27 cellular contexts compared by ENCODE assay signal in the genomic region with DNA sequence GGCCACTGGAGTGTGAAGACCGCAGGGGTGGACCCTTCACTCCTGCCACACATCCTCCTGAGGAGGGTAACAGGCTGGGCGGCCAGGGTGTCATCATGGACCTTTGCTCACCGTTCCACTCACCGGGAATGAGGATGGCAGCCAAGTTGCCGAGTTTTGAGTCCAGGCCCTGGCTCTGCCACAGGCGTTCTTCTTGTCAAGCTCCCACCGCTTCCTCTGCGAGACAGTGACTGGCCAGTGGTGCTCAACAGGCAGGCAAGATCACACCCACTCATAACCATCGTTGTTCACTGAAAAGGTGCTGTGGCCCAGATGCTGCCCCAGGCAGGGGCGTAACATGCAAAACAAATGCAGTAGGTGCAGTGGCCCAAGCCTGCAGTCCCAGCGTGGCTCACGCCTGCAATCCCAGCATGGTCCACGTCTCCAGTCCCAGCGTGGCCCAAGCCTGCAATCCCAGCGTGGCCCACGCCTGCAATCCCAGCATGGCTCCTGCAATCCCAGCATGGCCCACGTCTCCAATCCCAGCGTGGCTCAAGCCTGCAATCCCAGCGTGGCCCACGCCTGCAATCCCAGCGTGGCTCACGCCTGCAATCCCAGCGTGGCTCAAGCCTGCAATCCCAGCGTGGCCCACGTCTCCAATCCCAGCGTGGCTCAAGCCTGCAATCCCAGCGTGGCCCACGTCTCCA. TPM values are rescaled to one million over a fixed set of nuclear protein-coding genes. Genes with fewer than 3 reads are reported as not detected.
"Had no signal": no experiment of that assay in that cellular context is flagged by ENCODE, and none has a peak within 500 bp of the region (broad histone marks: within the 10 kb centered on the region; RNA-seq: fewer than 3 reads in every experiment).

No MANE protein-coding gene starts in this region.

- H3K4me3 ChIP-seq: dorsolateral prefrontal cortex, gastrocnemius medialis, heart left ventricle, hepatocyte, left lung, ovary, psoas muscle, skin epidermis, spleen, thoracic aorta, tibial nerve, upper lobe of left lung, uterus had no signal

- H3K4me2 ChIP-seq: hepatocyte had no signal

- H3K4me1 ChIP-seq: gastrocnemius medialis, psoas muscle had no signal

- H3K4me1 Mint-ChIP-seq: endodermal cell had no signal

- H3K36me3 ChIP-seq: gastrocnemius medialis, heart left ventricle, left lung, ovary, spleen, thoracic aorta, tibial nerve, upper lobe of left lung, uterus had no signal

- H3K4me3 Mint-ChIP-seq: endodermal cell; naive thymus-derived CD4-positive, alpha-beta T cell; stimulated activated memory B cell treated with anti-CD40 and anti-IgM and Interleukin-4, amounts not matched to agents 10 μg/mL and 1 μg/mL and 100 μg/mL, for 72 hours; stimulated activated naive CD8-positive, alpha-beta T cell treated with anti-CD3 and anti-CD28 coated beads, Interleukin-15, Interleukin-2, amounts not matched to agents 100 ng/mL and 50 ng/mL, for 24 hours had no signal

- H3K27ac Mint-ChIP-seq: endodermal cell; naive thymus-derived CD4-positive, alpha-beta T cell; stimulated activated memory B cell treated with anti-CD40 and anti-IgM and Interleukin-4, amounts not matched to agents 10 μg/mL and 1 μg/mL and 100 μg/mL, for 72 hours; stimulated activated naive CD8-positive, alpha-beta T cell treated with anti-CD3 and anti-CD28 coated beads, Interleukin-15, Interleukin-2, amounts not matched to agents 100 ng/mL and 50 ng/mL, for 24 hours had no signal

- H3K9me3 Mint-ChIP-seq: stimulated activated memory B cell treated with anti-CD40 and anti-IgM and Interleukin-4, amounts not matched to agents 10 μg/mL and 1 μg/mL and 100 μg/mL, for 72 hours; stimulated activated naive CD8-positive, alpha-beta T cell treated with anti-CD3 and anti-CD28 coated beads, Interleukin-15, Interleukin-2, amounts not matched to agents 100 ng/mL and 50 ng/mL, for 24 hours had no signal

- ATAC-seq: esophagus mucosa; gastrocnemius medialis; heart left ventricle; left lung; naive thymus-derived CD4-positive, alpha-beta T cell; psoas muscle; right cardiac atrium; stimulated activated memory B cell treated with anti-CD40 and anti-IgM and Interleukin-4, amounts not matched to agents 10 μg/mL and 1 μg/mL and 100 μg/mL, for 72 hours had no signal

- H2AFZ ChIP-seq: hepatocyte had no signal

- H3K27ac ChIP-seq: dorsolateral prefrontal cortex, epithelial cell of prostate, gastrocnemius medialis, heart left ventricle, hepatocyte, left lung, ovary, psoas muscle, skin epidermis, spleen, thoracic aorta, tibial nerve, upper lobe of left lung, uterus had no signal

- DNase-seq: dorsolateral prefrontal cortex; effector CD8-positive, alpha-beta T cell; endodermal cell; foreskin fibroblast; gastrocnemius medialis; kidney; left lung; mesendoderm; midbrain; naive thymus-derived CD4-positive, alpha-beta T cell; ovary; psoas muscle; spleen; stimulated activated CD4-positive, alpha-beta T cell treated with anti-CD3 and anti-CD28 coated beads, Interleukin-4, amount 100 ng/mL, for 4 hours; uterus had no signal

- H3K9me3 ChIP-seq: gastrocnemius medialis, heart left ventricle, left lung, ovary, psoas muscle, spleen, thoracic aorta, tibial nerve, upper lobe of left lung, uterus had no signal

- H3K27me3 ChIP-seq: ovary, uterus had no signal

- H3K36me3 Mint-ChIP-seq: naive thymus-derived CD4-positive, alpha-beta T cell; stimulated activated memory B cell treated with anti-CD40 and anti-IgM and Interleukin-4, amounts not matched to agents 10 μg/mL and 1 μg/mL and 100 μg/mL, for 72 hours had no signal

RNA-seq across cellular contexts. Expression of gene PANX2, which starts 5.0 kb away (rescaled TPM):
- total RNA-seq: renal cortical epithelial cell had no signal
- polyA plus RNA-seq: naive thymus-derived CD4-positive, alpha-beta T cell had no signal
